ENCODE assay signal across 1 cellular context in the genomic region with DNA sequence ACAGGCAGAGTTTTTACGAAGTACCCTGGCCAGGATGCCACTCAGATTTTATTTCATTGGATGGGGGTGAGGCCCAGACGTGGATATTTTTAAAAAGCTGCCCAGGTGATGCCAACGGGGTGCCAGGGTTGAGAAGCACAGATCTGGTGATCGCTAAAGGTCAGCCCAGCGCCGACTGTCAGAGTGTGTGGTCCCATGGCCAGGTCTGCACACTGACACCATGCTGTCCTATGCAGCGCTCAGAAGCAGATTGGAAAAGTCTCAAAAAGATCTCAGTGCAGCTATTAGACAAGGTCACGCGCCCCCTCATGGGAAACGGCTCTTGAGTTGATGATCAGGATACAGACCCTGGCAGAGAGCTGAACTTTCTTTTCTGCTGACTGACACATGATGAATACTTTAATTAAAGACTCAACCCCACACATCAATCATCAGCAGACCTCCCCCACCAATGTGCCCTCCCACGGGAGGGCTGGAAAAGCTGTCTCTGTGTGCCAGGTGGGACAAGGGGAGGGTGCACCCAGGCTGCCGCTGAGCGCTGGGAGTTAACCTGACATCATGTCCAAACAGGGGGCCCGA.
TF ChIP-seq lines count a peak whose summit lies in the region.

No MANE protein-coding gene starts in this region.

TF ChIP-seq in H1, 55 proteins besides CTCF, POLR2A, EP300 and RAD21:
- TF ChIP-seq POLR2AphosphoS5 (IDR thresholded peaks at IDR 0.05; ENCODE audit: low read depth, low read length) = no peak
- no peak for TF ChIP-seq ASH2L (IDR thresholded peaks at IDR 0.05; ENCODE audit: low read length)
- no peak for TF ChIP-seq TCF12 (IDR thresholded peaks at IDR 0.05; ENCODE audit: low read depth, low read length)
- no peak for TF ChIP-seq SIRT6 (IDR thresholded peaks at IDR 0.05; ENCODE audit: low read length)
- no peak for TF ChIP-seq SRF (IDR thresholded peaks at IDR 0.05; ENCODE audit: low read depth, low read length)
- TF ChIP-seq NANOG (IDR thresholded peaks at IDR 0.05; ENCODE audit: insufficient read depth, low read depth, low read length, poor library complexity, severe bottlenecking) = no peak
- TF ChIP-seq HDAC2 (IDR thresholded peaks at IDR 0.05; ENCODE audit: borderline replicate concordance in 1 of 2, low read depth in 2 of 2, low read length in 2 of 2) = no peak
- TF ChIP-seq CEBPB (IDR thresholded peaks at IDR 0.05; ENCODE audit: low read depth, low read length) = no peak
- TF ChIP-seq GABPA (IDR thresholded peaks at IDR 0.05; ENCODE audit: borderline replicate concordance, insufficient read depth, low read length) = no peak
- TF ChIP-seq RXRA (IDR thresholded peaks at IDR 0.05; ENCODE audit: insufficient read depth, low read depth, low read length) = no peak
- no peak for TF ChIP-seq FOSL1 (IDR thresholded peaks at IDR 0.05; ENCODE audit: insufficient read depth, low read depth, low read length)
- no peak for TF ChIP-seq JUN (IDR thresholded peaks at IDR 0.05; ENCODE audit: low read depth, low read length)
- no peak for TF ChIP-seq YY1 (IDR thresholded peaks at IDR 0.05; ENCODE audit: low read depth, low read length)
